ENCODE assay signal across 1 cellular context in genomic region chr7:45186261-45186813, GRCh38.
A peak's percentile ranks its signal among the peaks of the same experiment; 100 is the strongest.
TF ChIP-seq lines count a peak whose summit lies in the region.

No MANE protein-coding gene starts in this region.

TF ChIP-seq in GM12878, 131 proteins besides CTCF, POLR2A, EP300 and RAD21:
- TF ChIP-seq BCL3 (IDR thresholded peaks at IDR 0.05; ENCODE audit: borderline replicate concordance, insufficient read depth, low read depth, low read length, poor library complexity, severe bottlenecking), result peak; percentile 64
- TF ChIP-seq DPF2 (IDR thresholded peaks at IDR 0.05), result no peak
- no peak for TF ChIP-seq NFIC (IDR thresholded peaks at IDR 0.05; ENCODE audit: low read depth, low read length)
- no peak for TF ChIP-seq RCOR1 (conservative IDR thresholded peaks at IDR 0.05; ENCODE audit: low read depth, low read length)
- TF ChIP-seq SUPT20H (IDR thresholded peaks at IDR 0.05; ENCODE audit: borderline replicate concordance, control insufficient read depth, low read depth, low read length), result no peak
- TF ChIP-seq ZBTB4 (CRISPR knock-in tag; IDR thresholded peaks at IDR 0.05), result no peak
- no peak for TF ChIP-seq SP1 (IDR thresholded peaks at IDR 0.05; ENCODE audit: low read depth, low read length)
- TF ChIP-seq RELB (IDR thresholded peaks at IDR 0.05; ENCODE audit: low read depth), result no peak
- no peak for TF ChIP-seq MYB (IDR thresholded peaks at IDR 0.05; ENCODE audit: borderline replicate concordance, low read depth, low read length)
